In genomic region chr16:81900014-81900413, GRCh38 we compare ENCODE assay signal across 13 cellular contexts.
DNase-seq lines count a peak whose midpoint lies in the region; ATAC-seq and TF ChIP-seq lines count a peak whose summit lies in the region.
"Had no signal": no experiment of that assay in that cellular context is flagged by ENCODE, and none has a peak within 500 bp of the region (broad histone marks: within the 10 kb centered on the region; RNA-seq: fewer than 3 reads in every experiment).

No MANE protein-coding gene starts in this region.

- ATAC-seq in foreskin keratinocyte, result no peak
- ATAC-seq: A549 had no signal

- H3K4me1 Mint-ChIP-seq in Calu3 (ENCODE audit: low read depth, unreplicated experiment), result peaks cover 29% of the 10 kb centered on the region
- no peaks in the 10 kb centered on the region for H3K4me1 Mint-ChIP-seq in endothelial cell (ENCODE audit: unreplicated experiment)
- H3K4me1 Mint-ChIP-seq in CD4-positive, alpha-beta memory T cell, result no peaks in the 10 kb centered on the region
- H3K4me1 Mint-ChIP-seq: CD4-positive, CD25-positive, alpha-beta regulatory T cell had no signal

- peaks cover 57% of the 10 kb centered on the region for H3K27me3 Mint-ChIP-seq in Calu3 (ENCODE audit: unreplicated experiment)
- H3K27me3 Mint-ChIP-seq in endothelial cell (ENCODE audit: unreplicated experiment), result peaks cover 7% of the 10 kb centered on the region
- no peaks in the 10 kb centered on the region for H3K27me3 Mint-ChIP-seq in CD4-positive, alpha-beta memory T cell
- H3K27me3 Mint-ChIP-seq: CD4-positive, CD25-positive, alpha-beta regulatory T cell had no signal

- no peak for DNase-seq in A673 (ENCODE audit: low spot score)
- DNase-seq in Calu3, result no peak
- DNase-seq in endothelial cell (ENCODE audit: low spot score), result no peak
- DNase-seq in foreskin keratinocyte, result no peak
- DNase-seq in glomerular visceral epithelial cell (ENCODE audit: extremely low spot score), result no peak
- DNase-seq in CD4-positive, alpha-beta memory T cell, result no peak
- DNase-seq: CD4-positive, CD25-positive, alpha-beta regulatory T cell; DMS79 treated with DMSO at 0.1 percent for 48 hours; EL; GM23248 had no signal

- no peaks in the 10 kb centered on the region for H3K79me2 ChIP-seq in OCI-LY1 (ENCODE audit: insufficient read depth, low read length)

- H3K4me3 Mint-ChIP-seq in Calu3 (ENCODE audit: low read depth, unreplicated experiment) (no peak overlapping the region), endothelial cell (ENCODE audit: unreplicated experiment) (no peak overlapping the region)
- H3K4me3 Mint-ChIP-seq in CD4-positive, alpha-beta memory T cell, result no peak overlapping the region
- H3K4me3 Mint-ChIP-seq: CD4-positive, CD25-positive, alpha-beta regulatory T cell had no signal

- H3K27ac Mint-ChIP-seq in Calu3 (ENCODE audit: unreplicated experiment) (peak overlapping the region; percentile 60), endothelial cell (ENCODE audit: unreplicated experiment) (no peak overlapping the region)
- no peak overlapping the region for H3K27ac Mint-ChIP-seq in CD4-positive, alpha-beta memory T cell
- H3K27ac Mint-ChIP-seq: CD4-positive, CD25-positive, alpha-beta regulatory T cell had no signal

- no peak overlapping the region for H2AFZ ChIP-seq in OCI-LY1 (ENCODE audit: low read length)
- H2AFZ ChIP-seq: GM23248 had no signal

- H3K27me3 ChIP-seq in A673 (replicated peaks; ENCODE audit: insufficient read depth, low read depth, low read length, poor library complexity) (no peaks in the 10 kb centered on the region), OCI-LY1 (ENCODE audit: insufficient read depth, low read length) (no peaks in the 10 kb centered on the region), foreskin keratinocyte (no peaks in the 10 kb centered on the region)
- H3K27me3 ChIP-seq in CD4-positive, alpha-beta memory T cell (ENCODE audit: insufficient read depth, low read length), result no peaks in the 10 kb centered on the region
- H3K27me3 ChIP-seq: BLaER1 had no signal

- H3K36me3 ChIP-seq in A673 (ENCODE audit: insufficient read depth, low read length, poor library complexity, severe bottlenecking), result no peaks in the 10 kb centered on the region
- H3K36me3 ChIP-seq in OCI-LY1 (ENCODE audit: insufficient read depth, low read length), result peaks cover 98% of the 10 kb centered on the region
- no peaks in the 10 kb centered on the region for H3K36me3 ChIP-seq in CD4-positive, alpha-beta memory T cell (ENCODE audit: insufficient read depth, low read length)

- peaks cover 10% of the 10 kb centered on the region for H3K36me3 Mint-ChIP-seq in Calu3 (ENCODE audit: insufficient read depth, unreplicated experiment)
- peaks cover 63% of the 10 kb centered on the region for H3K36me3 Mint-ChIP-seq in endothelial cell (ENCODE audit: low read depth, unreplicated experiment)
- no peaks in the 10 kb centered on the region for H3K36me3 Mint-ChIP-seq in CD4-positive, alpha-beta memory T cell
- H3K36me3 Mint-ChIP-seq: CD4-positive, CD25-positive, alpha-beta regulatory T cell had no signal

- no peak overlapping the region for H3K4me2 ChIP-seq in OCI-LY1 (ENCODE audit: low read length)
- H3K4me2 ChIP-seq: A549, BLaER1 had no signal

- no peaks in the 10 kb centered on the region for H3K4me1 ChIP-seq in A673 (ENCODE audit: insufficient read depth, low read length, poor library complexity, severe bottlenecking)
- H3K4me1 ChIP-seq in OCI-LY1 (ENCODE audit: insufficient read depth, low read length, severe bottlenecking), result no peaks in the 10 kb centered on the region
- H3K4me1 ChIP-seq in foreskin keratinocyte, result no peaks in the 10 kb centered on the region
- no peaks in the 10 kb centered on the region for H3K4me1 ChIP-seq in CD4-positive, alpha-beta memory T cell (ENCODE audit: insufficient read depth, low read length)
- H3K4me1 ChIP-seq: A549, BLaER1 had no signal

- no TSS peak for BruUV-seq in A673 (replicated peaks; lab: Mats Ljungman, UMichigan)
- BruUV-seq in Calu3 (replicated peaks; lab: Mats Ljungman, UMichigan), result no TSS peak

- H3K27ac ChIP-seq in A673 (ENCODE audit: low read depth, low read length, poor library complexity, severe bottlenecking), result no peak overlapping the region
- H3K27ac ChIP-seq in OCI-LY1 (ENCODE audit: low read depth, low read length, poor library complexity, severe bottlenecking), result no peak overlapping the region
- no peak overlapping the region for H3K27ac ChIP-seq in foreskin keratinocyte
- no peak overlapping the region for H3K27ac ChIP-seq in CD4-positive, alpha-beta memory T cell (ENCODE audit: low read depth, low read length)
- H3K27ac ChIP-seq: A549, BLaER1, GM23248 had no signal

- intact Hi-C loops in A673 (cut with micrococcal nuclease; ENCODE audit: unreplicated experiment) (no loop called here), Calu3 (cut with micrococcal nuclease; ENCODE audit: unreplicated experiment) (no loop called here)
- intact Hi-C loops in CD4-positive, alpha-beta memory T cell (cut with micrococcal nuclease), result no loop called here

- H3K4me3 ChIP-seq in A673 (ENCODE audit: low read depth, low read length, poor library complexity, severe bottlenecking) (no peak overlapping the region), OCI-LY1 (ENCODE audit: low read depth, low read length, poor library complexity, severe bottlenecking) (no peak overlapping the region)
- no peak overlapping the region for H3K4me3 ChIP-seq in CD4-positive, alpha-beta memory T cell (ENCODE audit: low read length in 2 of 2)
- H3K4me3 ChIP-seq: A549, BLaER1, GM23248 had no signal

- no peaks in the 10 kb centered on the region for H3K9me2 ChIP-seq in OCI-LY1 (ENCODE audit: low read depth, low read length)

- H3K9me3 ChIP-seq in A673 (ENCODE audit: low read depth, low read length, poor library complexity, severe bottlenecking) (no peaks in the 10 kb centered on the region), OCI-LY1 (ENCODE audit: low read length) (no peaks in the 10 kb centered on the region)
- H3K9me3 ChIP-seq in CD4-positive, alpha-beta memory T cell (ENCODE audit: control insufficient read depth in 1 of 2, low read length in 2 of 2), result no peaks in the 10 kb centered on the region
- H3K9me3 ChIP-seq: A549 had no signal

- TF ChIP-seq CTCF in A673 (conservative IDR thresholded peaks at IDR 0.05; ENCODE audit: low read depth, low read length), result peak; percentile 12; the same call in 1 of the 2 replicates
- TF ChIP-seq CTCF in Calu3 (IDR thresholded peaks at IDR 0.05; ENCODE audit: unreplicated experiment), result no peak
- peak; percentile 10; the same call in 1 of the 2 replicates for TF ChIP-seq CTCF in OCI-LY1 (IDR thresholded peaks at IDR 0.05; ENCODE audit: low read length)
- peak; percentile 17 for TF ChIP-seq CTCF in endothelial cell (IDR thresholded peaks at IDR 0.05; ENCODE audit: unreplicated experiment)
- no peak for TF ChIP-seq CTCF in foreskin keratinocyte (conservative IDR thresholded peaks at IDR 0.05)

- H3K9ac ChIP-seq in OCI-LY1 (ENCODE audit: low read length), result no peak overlapping the region
- H3K9ac ChIP-seq: BLaER1, GM23248 had no signal

- H3F3A ChIP-seq in OCI-LY1 (ENCODE audit: insufficient read depth, low read length), result no peaks in the 10 kb centered on the region

- no peaks in the 10 kb centered on the region for H4K20me1 ChIP-seq in OCI-LY1 (ENCODE audit: insufficient read depth, low read length)
- H4K20me1 ChIP-seq: BLaER1 had no signal

- peaks cover 3% of the 10 kb centered on the region for H3K9me3 Mint-ChIP-seq in Calu3 (ENCODE audit: low read depth, unreplicated experiment)
- H3K9me3 Mint-ChIP-seq in endothelial cell (ENCODE audit: unreplicated experiment), result no peaks in the 10 kb centered on the region
- peaks cover 0 to 4% (median under 1%) of the 10 kb centered on the region in 8 donors for H3K9me3 Mint-ChIP-seq in CD4-positive, alpha-beta memory T cell

- CTCF ChIA-PET in A673 (lab: Charles Lee), result no interaction called here
- CTCF ChIA-PET in Calu3 (lab: Charles Lee), result no interaction called here
- CTCF ChIA-PET in CD4-positive, alpha-beta memory T cell (lab: Charles Lee; ENCODE audit: partially characterized antibody), result interaction anchor here (4.3 kb wide), 1 partner anchor 7 kb away, joined by 18 read pairs; no protein-coding TSS in a partner anchor

- POLR2A ChIA-PET in A673 (lab: Charles Lee; ENCODE audit: low non-redundant PET), result no interaction called here
- POLR2A ChIA-PET in CD4-positive, alpha-beta memory T cell (lab: Charles Lee; ENCODE audit: partially characterized antibody), result no interaction called here

Comparison
In these comparisons a context has a peak if more than half of its experiments do, and no peak if none do; other contexts are left out.
1. CTCF ChIP-seq: peak in A673 (single experiment), OCI-LY1 (single experiment) and endothelial cell (single experiment); none in Calu3 (single experiment) and foreskin keratinocyte (single experiment).